In genomic region chr3:127264292-127264691, GRCh38 we compare ENCODE assay signal across 1 cellular context.
TF ChIP-seq lines count a peak whose summit lies in the region.

No MANE protein-coding gene starts in this region.

TF ChIP-seq in SK-N-SH, 30 proteins besides CTCF, POLR2A, EP300 and RAD21 (continued from another document):
- TF ChIP-seq USF2 (IDR thresholded peaks at IDR 0.05; ENCODE audit: borderline replicate concordance, low read depth, low read length): no peak
